8 cellular contexts compared by ENCODE assay signal in genomic region chr10:91797874-91798735, GRCh38.
A peak's percentile ranks its signal among the peaks of the same experiment; 100 is the strongest.
DNase-seq lines count a peak whose midpoint lies in the region; ATAC-seq lines count a peak whose summit lies in the region.

Gene TNKS2 (plus strand): TSS chr10:91798426. CDS start chr10:91798691, 265 bp downstream.

- peak; percentile 54 to 96 (median 87) for DNase-seq in C1 segment of cervical spinal cord (lab: John Stamatoyannopoulos, UW)
- peak; percentile 94 for DNase-seq in NCI-H748 (lab: John Stamatoyannopoulos, UW; ENCODE audit: unreplicated experiment)
- DNase-seq in activated CD4-positive, alpha-beta T cell treated with anti-CD3 and anti-CD28 coated beads, Interleukin-2, amount 50 U/mL, for 1 hour: peak; percentile 89
- peak; percentile 65 for DNase-seq in cortex of kidney (lab: John Stamatoyannopoulos, UW)
- DNase-seq in left kidney (ENCODE audit: low read depth, low spot score): peak; percentile 99
- DNase-seq in stimulated activated CD4-positive, alpha-beta T cell treated with anti-CD3 and anti-CD28 coated beads, Interleukin-1b, Interleukin-23, amount 100 ng/mL, for 48 hours: peak; percentile 93

- ATAC-seq in GM19328 (IDR thresholded peaks at IDR 0.05; ENCODE audit: unreplicated experiment) (peak; percentile 77), HG03469 (IDR thresholded peaks at IDR 0.05; ENCODE audit: unreplicated experiment) (peak; percentile 71)

Comparison
In these comparisons a context has a peak if more than half of its experiments do, and no peak if none do; other contexts are left out.
1. Peak in every context shown above with its lines: DNase-seq and ATAC-seq.